Comparison of ENCODE assay signal across 29 cellular contexts in the genomic region with DNA sequence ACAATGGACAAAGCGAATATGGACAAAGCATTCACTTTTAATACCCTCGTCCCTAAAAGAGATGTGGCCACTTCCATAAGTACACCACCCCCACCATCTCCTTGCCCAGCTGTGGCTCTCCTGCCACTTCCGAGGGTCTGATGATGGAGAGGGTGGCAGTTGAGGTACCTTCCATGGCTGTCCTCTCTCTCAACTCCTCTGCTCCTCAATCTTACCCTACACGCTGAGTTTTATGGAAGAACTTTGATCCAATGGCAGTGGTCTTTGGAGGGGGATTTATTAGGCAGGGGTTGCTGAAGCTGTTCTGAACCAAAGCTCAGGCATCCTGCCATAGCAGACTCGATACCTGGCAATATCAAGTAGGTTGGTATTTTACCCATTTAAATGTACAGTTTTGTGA.
"Had no signal": no experiment of that assay in that cellular context is flagged by ENCODE, and none has a peak within 500 bp of the region (broad histone marks: within the 10 kb centered on the region; RNA-seq: fewer than 3 reads in every experiment).

No MANE protein-coding gene starts in this region.

- H3K4me3 ChIP-seq: ascending aorta, cardiac muscle cell had no signal

- H3K27me3 ChIP-seq: ascending aorta had no signal

- H3K27ac ChIP-seq: ascending aorta, cardiac muscle cell, VCaP had no signal

- ATAC-seq: activated CD8-positive, alpha-beta memory T cell treated with anti-CD3 and anti-CD28 coated beads, Interleukin-2, amount 10 ng/mL, durations not matched to agents 7 days and 5 days; activated CD8-positive, alpha-beta T cell treated with anti-CD3 and anti-CD28 coated beads, Interleukin-2, amount 10 ng/mL, durations not matched to agents 7 days and 5 days; activated naive CD8-positive, alpha-beta T cell treated with anti-CD3 and anti-CD28 coated beads, Interleukin-2, amount 50 U/mL, for 24 hours had no signal

- H3K9me3 ChIP-seq: ascending aorta had no signal

- H3K4me1 ChIP-seq: ascending aorta had no signal

- DNase-seq: activated B cell treated with CpG ODN at 0.5 μM for 24 hours; activated CD4-positive, alpha-beta memory T cell treated with anti-CD3 and anti-CD28 coated beads for 36 hours; activated CD4-positive, alpha-beta T cell treated with anti-CD3 and anti-CD28 coated beads for 4 hours; activated CD4-positive, alpha-beta T cell treated with anti-CD3 and anti-CD28 coated beads, Interleukin-2, amount 10 ng/mL, durations not matched to agents 24 days and 14 days; activated CD4-positive, alpha-beta T cell treated with anti-CD3 and anti-CD28 coated beads, Interleukin-2, amount 50 U/mL, for 1 hour; activated CD4-positive, alpha-beta T cell treated with anti-CD3 and anti-CD28 coated beads, Interleukin-2, amount 50 U/mL, for 4 hours; activated CD4-positive, CD25-positive, alpha-beta regulatory T cell treated with anti-CD3 and anti-CD28 coated beads, Interleukin-2, amount 50 U/mL, for 72 hours; activated CD8-positive, alpha-beta memory T cell treated with anti-CD3 and anti-CD28 coated beads for 24 hours; activated CD8-positive, alpha-beta memory T cell treated with anti-CD3 and anti-CD28 coated beads, Interleukin-2, amount 10 ng/mL, durations not matched to agents 7 days and 5 days; activated CD8-positive, alpha-beta memory T cell treated with anti-CD3 and anti-CD28 coated beads, Interleukin-2, amount 50 U/mL, for 48 hours; activated CD8-positive, alpha-beta T cell treated with anti-CD3 and anti-CD28 coated beads, Interleukin-2, amount 10 ng/mL, durations not matched to agents 7 days and 5 days; activated effector memory CD4-positive, alpha-beta T cell treated with Interleukin-2 at 50 U/mL for 16 hours; activated gamma-delta T cell; activated naive CD4-positive, alpha-beta T cell treated with anti-CD3 and anti-CD28 coated beads, Interleukin-2, amount 10 ng/mL, durations not matched to agents 7 days and 5 days; activated naive CD4-positive, alpha-beta T cell treated with Interleukin-2 at 50 U/mL for 16 hours; activated naive CD8-positive, alpha-beta T cell treated with anti-CD3 and anti-CD28 coated beads, Interleukin-2, amount 10 ng/mL, durations not matched to agents 7 days and 5 days; activated naive CD8-positive, alpha-beta T cell treated with anti-CD3 and anti-CD28 coated beads, Interleukin-2, amount 50 U/mL, for 24 hours; activated T-cell treated with anti-CD3 and anti-CD28 coated beads, Interleukin-2, amount 50 U/mL, for 24 hours; activated T-cell treated with anti-CD3 and anti-CD28 coated beads, Interleukin-2, amount 50 U/mL, for 48 hours; amygdala; anterior cingulate cortex; caudate nucleus; cerebellar nuclear complex; T-helper 1 cell; T-helper 2 cell; T-helper 9 cell had no signal

- H3K36me3 ChIP-seq: ascending aorta, cardiac muscle cell had no signal
